8 cellular contexts compared by ENCODE assay signal in the genomic region with DNA sequence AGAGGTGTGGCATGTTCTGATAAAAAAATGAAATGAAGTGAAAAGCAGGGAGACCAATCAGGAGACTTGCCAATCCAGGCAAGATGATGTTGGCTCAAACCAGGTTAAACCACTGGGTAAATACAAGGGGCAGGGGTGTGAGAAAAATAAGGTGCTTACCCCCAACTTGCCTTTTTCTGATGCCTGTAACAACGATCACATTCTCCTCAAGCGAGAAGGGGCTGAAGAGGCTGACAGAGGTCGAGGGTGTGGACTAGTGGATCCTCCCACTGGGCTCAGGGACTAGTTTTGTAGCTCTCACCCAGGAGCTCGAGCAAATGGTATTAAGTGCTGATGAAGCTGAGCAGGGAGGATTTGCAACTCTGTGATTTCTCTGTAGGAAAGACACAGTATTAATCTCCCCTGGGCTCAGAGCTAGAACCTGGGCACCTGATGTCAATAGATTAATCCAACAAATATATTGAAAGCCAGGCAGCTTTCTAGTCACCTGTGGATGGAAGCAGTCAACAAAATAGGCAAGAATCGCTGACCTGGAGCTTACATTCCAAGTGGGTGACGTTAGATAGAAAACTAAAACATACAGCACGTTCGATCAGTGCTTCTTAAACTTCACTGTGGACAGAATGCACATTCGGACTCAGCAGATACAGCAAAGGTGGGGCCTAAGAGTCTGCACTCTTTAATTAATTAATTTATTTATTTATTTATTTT. TPM values are rescaled to one million over a fixed set of nuclear protein-coding genes. Genes with fewer than 3 reads are reported as not detected.
DNase-seq lines count a peak whose midpoint lies in the region; ATAC-seq and TF ChIP-seq lines count a peak whose summit lies in the region.

No MANE protein-coding gene starts in this region.

- H3K27ac Mint-ChIP-seq in neural progenitor cell = peak overlapping the region; percentile 64

- TF ChIP-seq CTCF in C4-2B (conservative IDR thresholded peaks at IDR 0.05) = no peak
- no peak for TF ChIP-seq CTCF in neural progenitor cell (IDR thresholded peaks at IDR 0.05)

- H3K4me2 ChIP-seq in neural progenitor cell = no peak overlapping the region

- no peaks in the 10 kb centered on the region for H3K36me3 ChIP-seq in neural progenitor cell

- no peak overlapping the region for H3K9ac ChIP-seq in neural progenitor cell

- DNase-seq in LHCN-M2 (ENCODE audit: low read depth) (peak; percentile 10), cerebellar cortex (ENCODE audit: low spot score) (peak; percentile 55), neural progenitor cell (ENCODE audit: low spot score) (no peak), NCI-H187 treated with DMSO at 0.1 percent for 48 hours (lab: John Stamatoyannopoulos, UW) (no peak), NCI-H146 treated with DMSO at 0.1 percent for 48 hours (lab: John Stamatoyannopoulos, UW; ENCODE audit: unreplicated experiment) (no peak)

- no peaks in the 10 kb centered on the region for H3K27me3 ChIP-seq in neural progenitor cell

- no peaks in the 10 kb centered on the region for H3K4me1 ChIP-seq in neural progenitor cell

- H4K20me1 ChIP-seq in neural progenitor cell (ENCODE audit: low read depth) = no peaks in the 10 kb centered on the region

- H3K36me3 Mint-ChIP-seq in neural progenitor cell = no peaks in the 10 kb centered on the region

- ATAC-seq in GM21737 (IDR thresholded peaks at IDR 0.05; ENCODE audit: unreplicated experiment) (no peak), HG03139 (IDR thresholded peaks at IDR 0.05; ENCODE audit: unreplicated experiment) (no peak)

- peak overlapping the region; percentile 20 for H3K4me3 Mint-ChIP-seq in neural progenitor cell

- H3F3A ChIP-seq in neural progenitor cell (ENCODE audit: low read depth) = peaks cover 12% of the 10 kb centered on the region

- peaks cover under 1% of the 10 kb centered on the region for H3K27me3 Mint-ChIP-seq in neural progenitor cell (ENCODE audit: insufficient read depth, low read depth)

- no peaks in the 10 kb centered on the region for H3K9me3 ChIP-seq in neural progenitor cell (ENCODE audit: low read depth)

- peak overlapping the region; percentile 42 for H3K27ac ChIP-seq in C4-2B
- no peak overlapping the region for H3K27ac ChIP-seq in neural progenitor cell

- no peak overlapping the region for H2AFZ ChIP-seq in neural progenitor cell (replicated peaks)

- no peak overlapping the region for H3K4me3 ChIP-seq in neural progenitor cell

- peaks cover 19% of the 10 kb centered on the region for H3K4me1 Mint-ChIP-seq in neural progenitor cell

- no peaks in the 10 kb centered on the region for H3K79me2 ChIP-seq in neural progenitor cell (ENCODE audit: low read depth)

- no peaks in the 10 kb centered on the region for H3K9me3 Mint-ChIP-seq in neural progenitor cell

RNA-seq across cellular contexts. Expression of a gene that starts 15.2 kb away (rescaled TPM):
- total RNA-seq in LHCN-M2 (2014; rRNA removed) (33.5 and 37.1 TPM in 2 replicates), neural progenitor cell (ENCODE audit: low replicate concordance) (51.4 and 79.6 TPM in 2 replicates)
- polyA plus RNA-seq in LHCN-M2 (2012) = 23.7 TPM

Comparison
In these comparisons a context has a peak if more than half of its experiments do, and no peak if none do; other contexts are left out.
1. DNase-seq: peak in LHCN-M2 (single experiment) and cerebellar cortex (single experiment); none in neural progenitor cell (single experiment), NCI-H187 treated with DMSO at 0.1 percent for 48 hours (single experiment) and NCI-H146 treated with DMSO at 0.1 percent for 48 hours (single experiment).